8 cellular contexts compared by ENCODE assay signal in the genomic region with DNA sequence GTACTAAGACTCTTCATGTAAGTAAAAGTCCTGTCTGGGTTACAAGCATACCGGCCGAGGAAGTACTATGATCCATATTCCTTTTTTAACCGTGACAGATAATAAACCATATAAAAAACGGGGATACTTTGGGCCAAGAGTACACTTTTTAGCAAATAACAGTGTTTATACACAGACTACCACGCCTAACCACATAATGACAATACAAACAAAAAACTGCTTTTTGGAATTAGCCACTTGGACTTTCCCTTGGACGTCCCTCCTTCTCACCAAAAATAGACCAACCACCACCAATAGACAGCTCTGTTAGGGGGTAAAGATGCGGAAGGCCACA. TPM values are rescaled to one million over a fixed set of nuclear protein-coding genes. Genes with fewer than 3 reads are reported as not detected.
DNase-seq lines count a peak whose midpoint lies in the region; ATAC-seq and TF ChIP-seq lines count a peak whose summit lies in the region.

No MANE protein-coding gene starts in this region.

- H3K9me3 Mint-ChIP-seq in activated T-helper 2 cell treated with anti-CD3 and anti-CD28 coated beads, Interferon-gamma antibody, Interleukin-2, Interleukin-4, amounts not matched to agents 10 μg/mL and 5 μg/mL and 100 μg/mL, durations not matched to agents 14 hours and 24 hours and 36 hours: peaks cover 3% of the 10 kb centered on the region
- peaks cover 0 to 7% (median 0%) of the 10 kb centered on the region in 6 donors for H3K9me3 Mint-ChIP-seq in immature natural killer cell

- no peak for TF ChIP-seq EP300 in SK-N-SH (IDR thresholded peaks at IDR 0.05; ENCODE audit: borderline replicate concordance in 1 of 2, low read depth in 1 of 2, low read length in 1 of 2)

- CTCF ChIA-PET in SK-N-SH (lab: Yijun Ruan, JAX): interaction anchor here (1.5 kb wide), 1 partner anchor 43 kb away, joined by 5 read pairs; no protein-coding TSS in a partner anchor

- H3K9me2 ChIP-seq in SK-N-SH: no peaks in the 10 kb centered on the region

- peak overlapping the region in 1 of 2 experiments; percentile 70; a peak in 2 of 4 replicates for H3K27ac ChIP-seq in SK-N-SH (ENCODE audit: low read depth in 2 of 2, low read length in 1 of 2)
- H3K27ac ChIP-seq in stomach smooth muscle (ENCODE audit: low read length): no peak overlapping the region

- H3K4me2 ChIP-seq in SK-N-SH: peak overlapping the region; percentile 76

- no peaks in the 10 kb centered on the region for H3K27me3 ChIP-seq in SK-N-SH (ENCODE audit: insufficient read depth)
- no peaks in the 10 kb centered on the region for H3K27me3 ChIP-seq in stomach smooth muscle (ENCODE audit: control insufficient read depth in 1 of 2, insufficient read depth in 2 of 2, low read length in 2 of 2)

- no peaks in the 10 kb centered on the region for H3F3A ChIP-seq in SK-N-SH (replicated peaks; ENCODE audit: insufficient read depth)

- peak overlapping the region; percentile 97; the same call in 1 of the 2 replicates for H2AFZ ChIP-seq in SK-N-SH (ENCODE audit: low read depth)

- ATAC-seq in SK-N-SH treated with all-trans-retinoic acid at 6 μM for 48 hours: no peak
- ATAC-seq in GM21723 (IDR thresholded peaks at IDR 0.05; ENCODE audit: unreplicated experiment): no peak

- WGBS in SK-N-SH (ENCODE audit: low lambda C conversion rate): 16% methylated on average over 7 of the region's 7 CpGs

- TF ChIP-seq CTCF in SK-N-SH (IDR thresholded peaks at IDR 0.05) (no peak), GM13977 (IDR thresholded peaks at IDR 0.05; ENCODE audit: extremely low read depth, insufficient read depth, missing control alignments) (no peak)

- H3K4me3 ChIP-seq in SK-N-SH (ENCODE audit: low read depth in 2 of 2, low read length in 1 of 2) (peak overlapping the region; percentile 98 to 99), stomach smooth muscle (ENCODE audit: low read length in 2 of 2) (peak overlapping the region; percentile 86 to 97)

- H3K4me3 Mint-ChIP-seq in activated T-helper 2 cell treated with anti-CD3 and anti-CD28 coated beads, Interferon-gamma antibody, Interleukin-2, Interleukin-4, amounts not matched to agents 10 μg/mL and 5 μg/mL and 100 μg/mL, durations not matched to agents 14 hours and 24 hours and 36 hours (ENCODE audit: low read depth): peak overlapping the region; percentile 92
- H3K4me3 Mint-ChIP-seq in immature natural killer cell: peak overlapping the region; percentile 91 to 100 (median 99)

- intact Hi-C loops in activated T-helper 2 cell treated with anti-CD3 and anti-CD28 coated beads, Interferon-gamma antibody, Interleukin-2, Interleukin-4, amounts not matched to agents 10 μg/mL and 5 μg/mL and 100 μg/mL, durations not matched to agents 14 hours and 24 hours and 36 hours (cut with micrococcal nuclease): loop anchor here (10.0 kb wide), 1 partner anchor 575 kb away; a partner anchor contains a TSS

- H3K9ac ChIP-seq in SK-N-SH: peak overlapping the region; percentile 66
- H3K9ac ChIP-seq in stomach smooth muscle (ENCODE audit: low read length in 2 of 2): peak overlapping the region; percentile 73 to 81

- peaks cover 9% of the 10 kb centered on the region for H4K20me1 ChIP-seq in SK-N-SH (ENCODE audit: insufficient read depth)

- no peak for DNase-seq in SK-N-SH
- DNase-seq in activated T-helper 2 cell treated with anti-CD3 and anti-CD28 coated beads, Interferon-gamma antibody, Interleukin-2, Interleukin-4, amounts not matched to agents 10 μg/mL and 5 μg/mL and 100 μg/mL, durations not matched to agents 14 hours and 24 hours and 36 hours (ENCODE audit: low spot score): no peak
- DNase-seq in immature natural killer cell: no peak
- no peak for DNase-seq in NCI-H2171 treated with DMSO at 0.1 percent for 48 hours (lab: John Stamatoyannopoulos, UW)
- DNase-seq in GM13977 (ENCODE audit: low spot score): no peak

- H3K27me3 Mint-ChIP-seq in activated T-helper 2 cell treated with anti-CD3 and anti-CD28 coated beads, Interferon-gamma antibody, Interleukin-2, Interleukin-4, amounts not matched to agents 10 μg/mL and 5 μg/mL and 100 μg/mL, durations not matched to agents 14 hours and 24 hours and 36 hours (ENCODE audit: low read depth): peaks cover 12% of the 10 kb centered on the region
- peaks cover 3 to 19% (median 9%) of the 10 kb centered on the region in 3 donors for H3K27me3 Mint-ChIP-seq in immature natural killer cell (ENCODE audit: low read depth in 3 of 3)

- H3K36me3 ChIP-seq in SK-N-SH (replicated peaks in 1 of 2; ENCODE audit: control insufficient read depth in 1 of 2, insufficient read depth in 2 of 2, low read length in 1 of 2) (peaks cover 0 to 4% of the 10 kb centered on the region in 2 experiments), stomach smooth muscle (ENCODE audit: control insufficient read depth in 2 of 2, insufficient read depth in 2 of 2, low read length in 2 of 2) (no peaks in the 10 kb centered on the region)

- peaks cover 12 to 15% of the 10 kb centered on the region in 2 experiments; a peak in 3 of 4 replicates for H3K4me1 ChIP-seq in SK-N-SH (ENCODE audit: control insufficient read depth in 1 of 2, insufficient read depth in 2 of 2, low read depth in 1 of 2, low read length in 1 of 2)
- H3K4me1 ChIP-seq in stomach smooth muscle (ENCODE audit: control insufficient read depth, insufficient read depth, low read length): no peaks in the 10 kb centered on the region

- TF ChIP-seq RAD21 in SK-N-SH (IDR thresholded peaks at IDR 0.05; ENCODE audit: low read length): no peak

- H3K9me3 ChIP-seq in SK-N-SH (no peaks in the 10 kb centered on the region), stomach smooth muscle (ENCODE audit: control insufficient read depth in 2 of 2, low read length in 2 of 2) (no peaks in the 10 kb centered on the region)

- in situ Hi-C loops in GM13977 (cut with MboI; ENCODE audit: low pct_unique_long_range_greater_than_20kb, low sequenced_read_pairs, unreplicated experiment): no loop called here

- H3K27ac Mint-ChIP-seq in activated T-helper 2 cell treated with anti-CD3 and anti-CD28 coated beads, Interferon-gamma antibody, Interleukin-2, Interleukin-4, amounts not matched to agents 10 μg/mL and 5 μg/mL and 100 μg/mL, durations not matched to agents 14 hours and 24 hours and 36 hours: peak overlapping the region; percentile 81
- H3K27ac Mint-ChIP-seq in immature natural killer cell: peak overlapping the region; percentile 88 to 97 (median 95)

- peaks cover 25% of the 10 kb centered on the region for H3K4me1 Mint-ChIP-seq in activated T-helper 2 cell treated with anti-CD3 and anti-CD28 coated beads, Interferon-gamma antibody, Interleukin-2, Interleukin-4, amounts not matched to agents 10 μg/mL and 5 μg/mL and 100 μg/mL, durations not matched to agents 14 hours and 24 hours and 36 hours (ENCODE audit: low read depth)
- peaks cover 44 to 60% of the 10 kb centered on the region in 2 donors for H3K4me1 Mint-ChIP-seq in immature natural killer cell

- peaks cover 14% of the 10 kb centered on the region for H3K36me3 Mint-ChIP-seq in activated T-helper 2 cell treated with anti-CD3 and anti-CD28 coated beads, Interferon-gamma antibody, Interleukin-2, Interleukin-4, amounts not matched to agents 10 μg/mL and 5 μg/mL and 100 μg/mL, durations not matched to agents 14 hours and 24 hours and 36 hours (ENCODE audit: low read depth)
- H3K36me3 Mint-ChIP-seq in immature natural killer cell: peaks cover 0 to 5% (median 1%) of the 10 kb centered on the region in 3 donors

- POLR2A ChIA-PET in SK-N-SH (lab: Yijun Ruan, JAX): no interaction called here

- H3K79me2 ChIP-seq in SK-N-SH (ENCODE audit: insufficient read depth): peaks cover 47% of the 10 kb centered on the region

TF ChIP-seq in SK-N-SH, 30 proteins besides CTCF, POLR2A, EP300 and RAD21:
- TF ChIP-seq MEF2A (IDR thresholded peaks at IDR 0.05; ENCODE audit: borderline replicate concordance, low read depth) (no peak), EZH2phosphoT487 (IDR thresholded peaks at IDR 0.05; ENCODE audit: borderline replicate concordance, low read depth) (no peak), SMC3 (IDR thresholded peaks at IDR 0.05; ENCODE audit: low read depth, low read length) (no peak), MXI1 (IDR thresholded peaks at IDR 0.05; ENCODE audit: low read depth, low read length) (no peak), TAF1 (IDR thresholded peaks at IDR 0.05; ENCODE audit: borderline replicate concordance, low read depth, low read length) (no peak)
- TF ChIP-seq, protein P1, sequence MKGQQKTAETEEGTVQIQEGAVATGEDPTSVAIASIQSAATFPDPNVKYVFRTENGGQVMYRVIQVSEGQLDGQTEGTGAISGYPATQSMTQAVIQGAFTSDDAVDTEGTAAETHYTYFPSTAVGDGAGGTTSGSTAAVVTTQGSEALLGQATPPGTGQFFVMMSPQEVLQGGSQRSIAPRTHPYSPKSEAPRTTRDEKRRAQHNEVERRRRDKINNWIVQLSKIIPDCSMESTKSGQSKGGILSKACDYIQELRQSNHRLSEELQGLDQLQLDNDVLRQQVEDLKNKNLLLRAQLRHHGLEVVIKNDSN (IDR thresholded peaks at IDR 0.05; ENCODE audit: borderline replicate concordance, low read depth): no peak

TF ChIP-seq in SK-N-SH treated with all-trans-retinoic acid at 6 μM for 48 hours, 23 proteins besides CTCF, POLR2A, EP300 and RAD21 (continues in another document):
- no peak for TF ChIP-seq ZNF8 (CRISPR knock-in tag; IDR thresholded peaks at IDR 0.05)
- TF ChIP-seq, protein P2, sequence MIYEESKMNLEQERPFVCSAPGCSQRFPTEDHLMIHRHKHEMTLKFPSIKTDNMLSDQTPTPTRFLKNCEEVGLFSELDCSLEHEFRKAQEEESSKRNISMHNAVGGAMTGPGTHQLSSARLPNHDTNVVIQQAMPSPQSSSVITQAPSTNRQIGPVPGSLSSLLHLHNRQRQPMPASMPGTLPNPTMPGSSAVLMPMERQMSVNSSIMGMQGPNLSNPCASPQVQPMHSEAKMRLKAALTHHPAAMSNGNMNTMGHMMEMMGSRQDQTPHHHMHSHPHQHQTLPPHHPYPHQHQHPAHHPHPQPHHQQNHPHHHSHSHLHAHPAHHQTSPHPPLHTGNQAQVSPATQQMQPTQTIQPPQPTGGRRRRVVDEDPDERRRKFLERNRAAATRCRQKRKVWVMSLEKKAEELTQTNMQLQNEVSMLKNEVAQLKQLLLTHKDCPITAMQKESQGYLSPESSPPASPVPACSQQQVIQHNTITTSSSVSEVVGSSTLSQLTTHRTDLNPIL (CRISPR knock-in tag; IDR thresholded peaks at IDR 0.05; ENCODE audit: low read depth): no peak
- no peak for TF ChIP-seq ZNF565 (CRISPR knock-in tag; conservative IDR thresholded peaks at IDR 0.05; ENCODE audit: low read depth)
- no peak for TF ChIP-seq ZNF70 (CRISPR knock-in tag; IDR thresholded peaks at IDR 0.05)
- TF ChIP-seq ISL1 (CRISPR knock-in tag; IDR thresholded peaks at IDR 0.05): no peak
- no peak for TF ChIP-seq ESRRG (CRISPR knock-in tag; IDR thresholded peaks at IDR 0.05)
- TF ChIP-seq BACH2 (CRISPR knock-in tag; IDR thresholded peaks at IDR 0.05; ENCODE audit: borderline replicate concordance): no peak

RNA-seq across cellular contexts. Expression of a gene that starts 0.8 kb away (rescaled TPM):
- polyA plus RNA-seq in SK-N-SH (2012; rRNA removed): 9.5 and 12.8 TPM in 2 replicates
- 11.2 and 13.9 TPM in 2 replicates for polyA plus RNA-seq in SK-N-SH (2012; cell fraction: cytosol; rRNA removed)
- 8.8 and 25.7 TPM in 2 replicates for polyA plus RNA-seq in SK-N-SH (2012; cell fraction: nucleus; rRNA removed)
- total RNA-seq in activated T-helper 2 cell treated with anti-CD3 and anti-CD28 coated beads, Interferon-gamma antibody, Interleukin-2, Interleukin-4, amounts not matched to agents 10 μg/mL and 5 μg/mL and 100 μg/mL, durations not matched to agents 14 hours and 24 hours and 36 hours: 19.2 and 20.9 TPM in 2 replicates
- 1 to 10 TPM; 1.7 to 6.6 (median 5.0) TPM for polyA plus RNA-seq in immature natural killer cell
